In genomic region chr10:26468691-26469090, GRCh38 we compare ENCODE assay signal across 2 cellular contexts.
TF ChIP-seq lines count a peak whose summit lies in the region.

No MANE protein-coding gene starts in this region.

TF ChIP-seq in SK-N-SH, 30 proteins besides CTCF, POLR2A, EP300 and RAD21 (continued from another document):
- TF ChIP-seq ZBTB33 (IDR thresholded peaks at IDR 0.05; ENCODE audit: borderline replicate concordance, low read depth), result no peak
TF ChIP-seq in SK-N-SH: peak in this region for 0.

TF ChIP-seq in SK-N-SH treated with all-trans-retinoic acid at 6 μM for 48 hours, 23 proteins besides CTCF, POLR2A, EP300 and RAD21 (continued from another document):
- no peak for TF ChIP-seq CSRNP3 (CRISPR knock-in tag; IDR thresholded peaks at IDR 0.05)
- no peak for TF ChIP-seq GLIS3 (CRISPR knock-in tag; IDR thresholded peaks at IDR 0.05)
- TF ChIP-seq ESRRG (CRISPR knock-in tag; IDR thresholded peaks at IDR 0.05), result no peak
- no peak for TF ChIP-seq ARNTL (CRISPR knock-in tag; IDR thresholded peaks at IDR 0.05; ENCODE audit: borderline replicate concordance, low read depth)
- no peak for TF ChIP-seq ZNF70 (CRISPR knock-in tag; IDR thresholded peaks at IDR 0.05)
- TF ChIP-seq ZC3H10 (CRISPR knock-in tag; IDR thresholded peaks at IDR 0.05), result no peak
- no peak for TF ChIP-seq PATZ1 (CRISPR knock-in tag; IDR thresholded peaks at IDR 0.05; ENCODE audit: borderline replicate concordance)
- no peak for TF ChIP-seq ZFP3 (CRISPR knock-in tag; IDR thresholded peaks at IDR 0.05)
